In the genomic region with DNA sequence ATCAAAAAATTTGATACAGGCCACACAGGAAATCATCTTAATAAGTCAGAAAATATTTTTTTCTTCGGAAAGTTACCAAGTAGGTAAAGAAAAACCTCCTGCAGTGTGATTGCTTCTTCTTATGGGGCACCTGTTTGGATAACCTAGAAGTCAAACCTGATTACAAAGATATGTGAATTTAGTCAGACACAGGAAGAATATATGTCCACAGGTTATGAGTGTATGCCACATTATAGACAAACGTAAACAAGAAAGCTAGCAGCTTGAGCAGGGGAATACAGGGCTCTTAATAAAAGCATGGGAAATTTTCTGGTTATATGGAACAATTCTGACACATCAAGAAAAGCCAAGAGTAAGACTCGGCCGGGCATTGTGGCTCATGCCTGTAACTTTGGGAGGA, we compare ENCODE assay signal across 33 cellular contexts.
"Had no signal": no experiment of that assay in that cellular context is flagged by ENCODE, and none has a peak within 500 bp of the region (broad histone marks: within the 10 kb centered on the region; RNA-seq: fewer than 3 reads in every experiment).

No MANE protein-coding gene starts in this region.

- H3K9me3 ChIP-seq: adrenal gland, body of pancreas, breast epithelium had no signal

- H3K27me3 ChIP-seq: adrenal gland, body of pancreas, brain microvascular endothelial cell, breast epithelium had no signal

- H3K36me3 ChIP-seq: adrenal gland, brain microvascular endothelial cell, breast epithelium had no signal

- ATAC-seq: activated CD8-positive, alpha-beta T cell treated with anti-CD3 and anti-CD28 coated beads for 36 hours; activated naive CD4-positive, alpha-beta T cell treated with anti-CD3 and anti-CD28 coated beads, Interleukin-2, amount 50 U/mL, for 72 hours; activated T-cell treated with anti-CD3 and anti-CD28 coated beads, Interleukin-2, amount 50 U/mL, for 4 hours; activated T-cell treated with anti-CD3 and anti-CD28 coated beads, Interleukin-2, amount 50 U/mL, for 72 hours; activated T-helper 17 cell treated with anti-CD3 and anti-CD28 coated beads, Interleukin-2, amount 50 U/mL, for 72 hours; body of pancreas had no signal

- H3K4me1 ChIP-seq: adrenal gland, body of pancreas, breast epithelium had no signal

- H3K27ac ChIP-seq: adrenal gland, body of pancreas, brain microvascular endothelial cell, breast epithelium, VCaP had no signal

- FAIRE-seq: astrocyte, TTC549 had no signal

- DNase-seq: activated B cell treated with CpG ODN at 0.5 μM for 24 hours; activated CD4-positive, alpha-beta memory T cell treated with anti-CD3 and anti-CD28 coated beads for 36 hours; activated CD4-positive, alpha-beta T cell treated with anti-CD3 and anti-CD28 coated beads for 4 hours; activated CD4-positive, alpha-beta T cell treated with anti-CD3 and anti-CD28 coated beads, Interleukin-2, amount 10 ng/mL, durations not matched to agents 24 days and 14 days; activated CD4-positive, alpha-beta T cell treated with anti-CD3 and anti-CD28 coated beads, Interleukin-2, amount 50 U/mL, for 1 hour; activated CD4-positive, alpha-beta T cell treated with anti-CD3 and anti-CD28 coated beads, Interleukin-2, amount 50 U/mL, for 4 hours; activated CD4-positive, CD25-positive, alpha-beta regulatory T cell treated with anti-CD3 and anti-CD28 coated beads, Interleukin-2, amount 50 U/mL, for 72 hours; activated CD8-positive, alpha-beta memory T cell treated with anti-CD3 and anti-CD28 coated beads, Interleukin-2, amount 50 U/mL, for 4 hours; activated CD8-positive, alpha-beta T cell treated with anti-CD3 and anti-CD28 coated beads for 36 hours; activated effector memory CD4-positive, alpha-beta T cell treated with anti-CD3 and anti-CD28 coated beads, Interleukin-2, amount 50 U/mL, for 16 hours; activated gamma-delta T cell treated with Interleukin-2 at 50 U/mL for 16 hours; activated naive CD4-positive, alpha-beta T cell; activated naive CD4-positive, alpha-beta T cell treated with anti-CD3 and anti-CD28 coated beads for 36 hours; activated naive CD4-positive, alpha-beta T cell treated with anti-CD3 and anti-CD28 coated beads, Interleukin-2, amount 50 U/mL, for 16 hours; activated naive CD8-positive, alpha-beta T cell treated with anti-CD3 and anti-CD28 coated beads for 36 hours; activated T-cell treated with anti-CD3 and anti-CD28 coated beads for 4 hours; activated T-cell treated with anti-CD3 and anti-CD28 coated beads, Interleukin-2, amount 50 U/mL, for 1 hour; activated T-cell treated with anti-CD3 and anti-CD28 coated beads, Interleukin-2, amount 50 U/mL, for 4 hours; activated T-cell treated with anti-CD3 and anti-CD28 coated beads, Interleukin-2, amount 50 U/mL, for 72 hours; adrenal gland; amniotic stem cell; aorta; body of pancreas; brain microvascular endothelial cell; central memory CD4-positive, alpha-beta T cell; T-helper 2 cell; T-helper 9 cell had no signal

- H3K4me3 ChIP-seq: adrenal gland, body of pancreas, breast epithelium had no signal
